ENCODE assay signal across 8 cellular contexts in the genomic region with DNA sequence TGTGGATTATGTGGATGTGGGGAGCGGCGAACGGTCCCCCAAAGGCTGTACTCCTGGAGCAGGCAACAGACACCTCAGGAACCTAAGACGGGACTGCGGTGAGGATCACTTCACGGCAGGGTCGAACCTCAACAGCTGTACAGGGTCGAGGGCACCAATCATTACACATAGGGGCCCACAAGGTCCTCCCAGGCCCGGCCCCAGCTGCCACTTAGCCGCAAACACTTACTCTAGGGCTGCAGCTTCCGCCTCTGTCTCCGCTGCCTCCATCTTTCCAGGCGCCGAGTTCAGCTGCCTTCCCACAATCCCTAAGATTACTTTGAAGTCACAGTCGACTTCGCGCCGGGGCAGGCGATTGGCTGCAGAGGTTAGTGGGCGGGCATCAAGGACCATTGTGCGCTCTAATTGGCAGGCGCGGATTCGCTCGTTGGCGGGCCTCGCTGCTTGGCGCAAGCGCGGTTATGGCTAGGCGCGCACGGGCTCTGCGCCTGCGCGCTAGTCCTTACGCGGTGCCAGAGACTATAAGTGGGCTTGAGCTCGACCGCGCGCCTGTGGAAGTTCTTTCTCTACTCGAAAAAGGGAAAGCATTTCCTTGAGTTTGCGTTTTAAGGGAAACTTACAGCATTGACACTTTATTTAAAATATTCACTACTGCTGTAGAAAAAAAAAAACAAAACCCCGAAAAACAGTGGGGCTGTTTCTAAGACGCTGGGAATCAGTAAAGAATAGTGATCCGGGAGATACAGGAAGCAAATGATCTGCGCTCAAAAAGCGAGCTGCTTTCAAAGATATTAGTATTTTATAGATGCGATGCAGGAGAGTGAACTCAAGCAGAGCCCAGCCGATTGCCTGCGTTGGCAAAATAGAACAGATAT. TPM values are rescaled to one million over a fixed set of nuclear protein-coding genes. Genes with fewer than 3 reads are reported as not detected.
A peak's percentile ranks its signal among the peaks of the same experiment; 100 is the strongest.
DNase-seq lines count a peak whose midpoint lies in the region; ATAC-seq and TF ChIP-seq lines count a peak whose summit lies in the region.

Gene ZWINT, minus strand, starts transcription at position 293 of the 875 bp plus-strand sequence. Its CDS starts 23 bp downstream, at position 270.

- H3K36me3 ChIP-seq in duodenal mucosa (ENCODE audit: control insufficient read depth in 1 of 2, insufficient read depth in 2 of 2, low read length in 2 of 2) (peaks cover 0 to 7% of the 10 kb centered on the region in 2 donors), right lobe of liver (no peaks in the 10 kb centered on the region)

- CTCF ChIA-PET in CD4-positive, alpha-beta T cell (lab: Charles Lee), result no interaction called here

- H3K4me1 ChIP-seq in duodenal mucosa (ENCODE audit: control insufficient read depth in 1 of 2, insufficient read depth in 2 of 2, low read length in 2 of 2) (peaks cover 10 to 11% of the 10 kb centered on the region in 2 donors), right lobe of liver (peaks cover 0 to 12% (median 0%) of the 10 kb centered on the region in 4 donors)

- TF ChIP-seq CTCF in CD4-positive, alpha-beta T cell (IDR thresholded peaks at IDR 0.05), result no peak
- no peak for TF ChIP-seq CTCF in right lobe of liver (IDR thresholded peaks at IDR 0.05)

- TF ChIP-seq POLR2A in right lobe of liver (IDR thresholded peaks at IDR 0.05), result peak; percentile 45

- H3K27ac ChIP-seq in CD4-positive, alpha-beta T cell (ENCODE audit: low read depth, low read length), result peak within 1 kb of the TSS; percentile 17
- H3K27ac ChIP-seq in duodenal mucosa (ENCODE audit: low read depth, low read length) (no peak within 1 kb of the TSS), right lobe of liver (peak within 1 kb of the TSS in 1 of 3 donors; percentile 22)

- 0% methylated on average over 49 of the region's 52 CpGs for WGBS in right lobe of liver (ENCODE audit: insufficient coverage, low coverage, low lambda C conversion rate, missing lambda C conversion rate)

- no peaks in the 10 kb centered on the region for H3K27me3 Mint-ChIP-seq in CD4-positive, alpha-beta T cell

- H3K4me3 Mint-ChIP-seq in CD4-positive, alpha-beta T cell, result peak within 1 kb of the TSS; percentile 93

- H3K27ac Mint-ChIP-seq in CD4-positive, alpha-beta T cell, result peak within 1 kb of the TSS; percentile 68

- peaks cover 18% of the 10 kb centered on the region for H3K4me1 Mint-ChIP-seq in CD4-positive, alpha-beta T cell (ENCODE audit: low read depth)

- ATAC-seq in CD4-positive, alpha-beta T cell (ENCODE audit: poor library complexity), result peak; percentile 97
- peak; percentile 99 for ATAC-seq in GM19452 (IDR thresholded peaks at IDR 0.05; ENCODE audit: unreplicated experiment)
- peak; percentile 92 for ATAC-seq in HG03575 (IDR thresholded peaks at IDR 0.05; ENCODE audit: extremely low read depth, insufficient number of reproducible peaks, low FRiP score, unreplicated experiment)
- peak; percentile 100 for ATAC-seq in right lobe of liver

- peaks cover 5% of the 10 kb centered on the region for H3K36me3 Mint-ChIP-seq in CD4-positive, alpha-beta T cell (ENCODE audit: low read depth)

- H3K9me3 Mint-ChIP-seq in CD4-positive, alpha-beta T cell, result no peaks in the 10 kb centered on the region

- H3K4me3 ChIP-seq in duodenal mucosa (ENCODE audit: low read depth in 1 of 2, low read length in 2 of 2) (peak within 1 kb of the TSS; percentile 87 to 96), right lobe of liver (peak within 1 kb of the TSS; percentile 65 to 69 (median 68))

- POLR2A ChIA-PET in CD4-positive, alpha-beta T cell (lab: Charles Lee), result no interaction called here

- intact Hi-C loops in CD4-positive, alpha-beta T cell (cut with DNase I, micrococcal nuclease), result no loop called here
- intact Hi-C loops in right lobe of liver (cut with DNase I), result no loop called here

- no peaks in the 10 kb centered on the region for H3K27me3 ChIP-seq in CD4-positive, alpha-beta T cell (ENCODE audit: control insufficient read depth, insufficient read depth, low read length)
- H3K27me3 ChIP-seq in duodenal mucosa (ENCODE audit: control insufficient read depth in 1 of 2, insufficient read depth in 2 of 2, low read length in 2 of 2) (no peaks in the 10 kb centered on the region), right lobe of liver (no peaks in the 10 kb centered on the region)

- H3K9me3 ChIP-seq in CD4-positive, alpha-beta T cell (ENCODE audit: control insufficient read depth, low read length), result no peaks in the 10 kb centered on the region
- H3K9me3 ChIP-seq in duodenal mucosa (ENCODE audit: control insufficient read depth in 1 of 2, low read length in 2 of 2), result no peaks in the 10 kb centered on the region
- no peaks in the 10 kb centered on the region for H3K9me3 ChIP-seq in right lobe of liver

- DNase-seq in CD4-positive, alpha-beta T cell, result peak; percentile 81 to 90 (median 88)
- DNase-seq in NCI-H82 (lab: John Stamatoyannopoulos, UW) (peak; percentile 97), right lobe of liver (peak; percentile 95 to 97 (median 97))
- peak; percentile 91 to 94 for DNase-seq in activated CD4-positive, alpha-beta T cell treated with anti-CD3 and anti-CD28 coated beads, Interleukin-2, amount 50 U/mL, for 48 hours
- DNase-seq in stimulated activated CD4-positive, alpha-beta T cell treated with anti-CD3 and anti-CD28 coated beads, Interleukin-4, amount 100 ng/mL, for 24 hours, result peak; percentile 96

- peak within 1 kb of the TSS; percentile 73 to 85 for H3K9ac ChIP-seq in duodenal mucosa (ENCODE audit: low read depth in 1 of 2, low read length in 2 of 2)

RNA-seq across cellular contexts. Expression of gene ZWINT, which starts in this region (rescaled TPM):
- 1 to 10 TPM; 1.1 to 1.6 TPM for total RNA-seq in CD4-positive, alpha-beta T cell
- total RNA-seq in right lobe of liver, result 1 to 10 TPM in 5 of 6 experiments, under 1 TPM in 1; 0.48 to 7.4 (median 2.1) TPM
